In the genomic region with DNA sequence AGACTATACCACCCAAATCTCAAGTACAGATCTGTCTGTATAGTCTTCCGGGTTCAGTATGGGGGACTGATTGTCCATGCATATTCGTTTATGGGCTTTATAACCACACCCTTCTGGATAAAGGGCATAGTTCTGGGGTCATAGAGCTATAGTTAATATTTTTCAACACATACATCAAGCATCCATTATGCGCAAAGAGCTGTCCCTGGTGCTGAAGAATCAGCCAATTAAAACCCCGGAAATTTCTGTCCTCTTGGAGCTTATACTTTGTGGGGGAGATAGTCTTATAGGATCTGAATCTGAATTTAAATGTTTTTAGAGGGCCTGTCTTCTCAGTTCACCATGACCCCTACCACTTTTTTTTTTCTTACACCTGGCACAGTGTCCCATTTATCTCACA, we compare ENCODE assay signal across 15 cellular contexts.
"Had no signal": no experiment of that assay in that cellular context is flagged by ENCODE, and none has a peak within 500 bp of the region (broad histone marks: within the 10 kb centered on the region; RNA-seq: fewer than 3 reads in every experiment).

No MANE protein-coding gene starts in this region.

- H3K36me3 Mint-ChIP-seq: WTC11 had no signal

- H3K4me3 ChIP-seq: esophagus muscularis mucosa, left lung, ovary, thoracic aorta had no signal

- FAIRE-seq: astrocyte, islet of Langerhans had no signal

- H3K4me1 ChIP-seq: esophagus muscularis mucosa, left lung had no signal

- H3K36me3 ChIP-seq: esophagus muscularis mucosa, left lung, ovary, thoracic aorta had no signal

- H3K4me3 Mint-ChIP-seq: activated naive CD8-positive, alpha-beta T cell treated with anti-CD3 and anti-CD28 coated beads, Interleukin-2, amount 50 U/mL, for 24 hours; stimulated activated naive CD8-positive, alpha-beta T cell treated with anti-CD3 and anti-CD28 coated beads, Interleukin-15, amount 100 ng/mL, for 72 hours; WTC11 had no signal

- H3K9me3 ChIP-seq: esophagus muscularis mucosa, left lung, ovary, thoracic aorta had no signal

- H3K4me1 Mint-ChIP-seq: activated naive CD8-positive, alpha-beta T cell treated with anti-CD3 and anti-CD28 coated beads, Interleukin-2, amount 50 U/mL, for 24 hours; stimulated activated naive CD8-positive, alpha-beta T cell treated with anti-CD3 and anti-CD28 coated beads, Interleukin-15, amount 100 ng/mL, for 72 hours had no signal

- DNase-seq: activated CD4-positive, alpha-beta T cell treated with anti-CD3 and anti-CD28 coated beads for 48 hours; activated naive CD4-positive, alpha-beta T cell treated with Interleukin-2 at 50 U/mL for 16 hours; activated naive CD8-positive, alpha-beta T cell treated with anti-CD3 and anti-CD28 coated beads, Interleukin-2, amount 50 U/mL, for 24 hours; glutamatergic neuron; left lung; mesendoderm; ovary; stimulated activated CD4-positive, alpha-beta T cell treated with anti-CD3 and anti-CD28 coated beads, Interleukin-4, amount 100 ng/mL, for 4 hours; stimulated activated naive CD8-positive, alpha-beta T cell treated with anti-CD3 and anti-CD28 coated beads, Interleukin-15, amount 100 ng/mL, for 72 hours; T-helper 9 cell had no signal

- H3K27ac Mint-ChIP-seq: activated naive CD8-positive, alpha-beta T cell treated with anti-CD3 and anti-CD28 coated beads, Interleukin-2, amount 50 U/mL, for 24 hours; stimulated activated naive CD8-positive, alpha-beta T cell treated with anti-CD3 and anti-CD28 coated beads, Interleukin-15, amount 100 ng/mL, for 72 hours; WTC11 had no signal

- H3K27me3 Mint-ChIP-seq: activated naive CD8-positive, alpha-beta T cell treated with anti-CD3 and anti-CD28 coated beads, Interleukin-2, amount 50 U/mL, for 24 hours; stimulated activated naive CD8-positive, alpha-beta T cell treated with anti-CD3 and anti-CD28 coated beads, Interleukin-15, amount 100 ng/mL, for 72 hours had no signal

- H3K27ac ChIP-seq: esophagus muscularis mucosa, left lung, ovary, thoracic aorta had no signal

- ATAC-seq: activated naive CD8-positive, alpha-beta T cell treated with anti-CD3 and anti-CD28 coated beads, Interleukin-2, amount 50 U/mL, for 24 hours; left lung; stimulated activated naive CD8-positive, alpha-beta T cell treated with anti-CD3 and anti-CD28 coated beads, Interleukin-15, amount 100 ng/mL, for 72 hours; WTC11 had no signal

- H3K9me3 Mint-ChIP-seq: WTC11 had no signal

- H3K27me3 ChIP-seq: left lung, ovary had no signal
